Comparison of ENCODE assay signal across 9 cellular contexts in the genomic region with DNA sequence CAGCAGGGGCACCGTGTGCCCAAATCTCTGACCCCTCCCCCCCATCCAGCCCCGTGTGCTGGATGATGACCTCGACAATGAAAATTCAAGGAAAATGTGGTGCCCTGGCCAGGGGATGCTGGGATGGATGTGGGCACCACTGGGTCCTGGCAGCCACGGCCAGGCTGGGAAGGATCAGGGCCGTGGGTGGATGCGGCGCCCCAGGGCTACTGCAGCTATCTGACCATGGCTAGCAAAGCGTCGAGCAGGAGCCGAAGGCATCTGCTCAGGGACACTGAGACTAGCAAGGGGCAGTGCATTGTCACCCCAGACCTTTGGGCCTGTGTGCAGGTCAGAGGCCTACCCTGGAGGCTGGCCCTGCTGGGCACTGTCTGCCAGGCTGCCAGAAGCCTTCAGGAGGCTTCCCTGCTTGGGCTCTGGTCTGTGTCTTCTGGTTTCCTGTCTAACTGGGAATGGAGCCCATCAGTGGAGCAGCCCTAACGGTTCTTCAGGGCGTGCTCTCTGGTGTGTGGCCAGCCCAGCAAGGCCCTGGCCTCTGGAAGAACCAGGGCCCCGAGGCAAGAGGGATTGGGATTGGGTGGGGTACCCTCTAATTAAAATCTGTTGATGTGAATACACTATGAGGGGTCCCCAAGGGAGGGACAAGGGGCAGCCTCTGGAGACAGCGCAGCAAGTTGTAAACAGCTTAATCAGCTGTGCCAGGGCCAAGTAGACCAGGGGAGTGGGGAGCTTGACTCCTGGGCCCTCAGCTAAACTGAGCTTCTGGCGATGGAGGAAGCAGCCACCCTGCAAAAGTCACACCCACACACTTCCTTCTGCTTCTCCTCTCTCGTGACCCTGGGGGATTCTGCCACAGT.
A peak's percentile ranks its signal among the peaks of the same experiment; 100 is the strongest.
DNase-seq lines count a peak whose midpoint lies in the region; ATAC-seq, FAIRE-seq and TF ChIP-seq lines count a peak whose summit lies in the region.
"Had no signal": no experiment of that assay in that cellular context is flagged by ENCODE, and none has a peak within 500 bp of the region (broad histone marks: within the 10 kb centered on the region; RNA-seq: fewer than 3 reads in every experiment).

No MANE protein-coding gene starts in this region.

- peaks cover 0 to 12% (median 0%) of the 10 kb centered on the region in 3 donors for H3K36me3 ChIP-seq in pancreas
- H3K36me3 ChIP-seq: cardiac muscle cell had no signal

- no peak for FAIRE-seq in pancreas (lab: Jason Lieb, UNC)

- DNase-seq in GM10266 (ENCODE audit: extremely low spot score), result peak; percentile 61
- peak; percentile 91 for DNase-seq in NB4 (ENCODE audit: low read depth)
- DNase-seq in pancreas, result peak in 1 of 6 donors; percentile 51
- no peak for DNase-seq in HPDE6-E6E7 (ENCODE audit: extremely low spot score)
- DNase-seq in amniotic stem cell (lab: John Stamatoyannopoulos, UW), result no peak
- DNase-seq in NCI-H1694 (lab: John Stamatoyannopoulos, UW), result no peak
- DNase-seq in stimulated activated naive CD4-positive, alpha-beta T cell treated with Interleukin-2 at 50 U/mL for 16 hours (lab: John Stamatoyannopoulos, UW), result no peak

- H3K4me1 ChIP-seq in pancreas, result peaks cover 0 to 4% (median 0%) of the 10 kb centered on the region in 3 donors

- H3K27me3 ChIP-seq in pancreas, result no peaks in the 10 kb centered on the region
- H3K27me3 ChIP-seq: cardiac muscle cell had no signal

- ATAC-seq in esophagus mucosa, result peak; percentile 11
- ATAC-seq in pancreas, result peak in 3 of 4 donors; percentile 38 to 78 (median 68)

- WGBS in pancreas, 2 donors, result 79 to 85% methylated on average over 16 of the region's 16 CpGs

- intact Hi-C loops in pancreas (cut with DNase I), result no loop called here

- no peaks in the 10 kb centered on the region for H3K9me3 ChIP-seq in pancreas

- TF ChIP-seq CTCF in GM10266 (IDR thresholded peaks at IDR 0.05; ENCODE audit: control insufficient read depth, insufficient read depth, low read depth, missing control alignments) (no peak), NB4 (IDR thresholded peaks at IDR 0.05; ENCODE audit: low read depth, low read length) (no peak), pancreas (IDR thresholded peaks at IDR 0.05) (no peak)

- H3K27ac ChIP-seq in pancreas, result peak overlapping the region in 3 of 4 donors; percentile 2 to 55 (median 16)

- no peak for TF ChIP-seq POLR2A in NB4 (IDR thresholded peaks at IDR 0.05; ENCODE audit: extremely low read depth, insufficient read length)

- no peak overlapping the region for H3K4me3 ChIP-seq in NB4 (ENCODE audit: low read depth, low read length)
- no peak overlapping the region for H3K4me3 ChIP-seq in pancreas
- H3K4me3 ChIP-seq: cardiac muscle cell had no signal

Comparison
In these comparisons a context has a peak if more than half of its experiments do, and no peak if none do; other contexts are left out.
1. DNase-seq: peak in GM10266 (single experiment) and NB4 (single experiment); none in HPDE6-E6E7 (single experiment), amniotic stem cell (single experiment), NCI-H1694 (single experiment) and stimulated activated naive CD4-positive, alpha-beta T cell treated with Interleukin-2 at 50 U/mL for 16 hours (single experiment).